8 cellular contexts compared by ENCODE assay signal in the genomic region with DNA sequence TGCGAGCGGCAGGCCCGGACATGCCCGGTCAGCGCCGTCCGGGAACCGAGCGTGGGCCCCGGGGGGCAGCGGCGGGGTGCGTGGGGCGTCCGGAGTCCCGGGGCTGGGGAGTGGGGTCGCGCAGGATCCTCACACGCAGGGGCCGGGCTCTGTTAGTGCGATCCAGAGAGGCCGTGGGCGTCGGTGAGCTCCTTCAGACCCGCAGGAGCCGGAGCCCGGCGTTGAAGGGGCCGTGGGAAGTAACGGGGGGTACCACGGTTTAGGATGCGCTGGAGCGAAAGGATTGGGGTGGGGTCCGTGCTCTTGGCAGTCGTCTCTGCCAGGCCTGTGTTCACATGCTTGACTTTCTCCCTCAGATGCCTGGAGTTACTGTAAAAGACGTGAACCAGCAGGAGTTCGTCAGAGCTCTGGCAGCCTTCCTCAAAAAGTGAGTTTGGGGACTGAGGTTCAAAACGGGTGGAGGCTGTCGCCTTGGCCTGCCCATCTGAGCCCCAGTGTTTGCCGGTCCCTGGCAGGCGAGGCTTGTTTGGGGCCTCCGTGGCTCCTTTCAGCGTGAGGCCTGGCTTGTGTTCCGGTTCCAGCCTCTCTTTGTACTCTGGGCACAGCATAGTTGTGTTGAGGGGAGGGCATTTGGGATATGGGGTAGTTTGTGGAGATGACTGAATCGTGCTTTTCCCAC. TPM values are rescaled to one million over a fixed set of nuclear protein-coding genes. Genes with fewer than 3 reads are reported as not detected.
DNase-seq lines count a peak whose midpoint lies in the region; ATAC-seq and TF ChIP-seq lines count a peak whose summit lies in the region.

No MANE protein-coding gene starts in this region.

- peak overlapping the region; percentile 90 to 96 for H3K4me3 ChIP-seq in duodenal mucosa (ENCODE audit: low read depth in 1 of 2, low read length in 2 of 2)
- H3K4me3 ChIP-seq in muscle layer of colon (ENCODE audit: low read depth in 1 of 2, low read length in 2 of 2): peak overlapping the region; percentile 50 to 86

- ATAC-seq in GM18858 (IDR thresholded peaks at IDR 0.05; ENCODE audit: unreplicated experiment) (peak; percentile 20), GM21526 (IDR thresholded peaks at IDR 0.05; ENCODE audit: low FRiP score, unreplicated experiment) (no peak), GM18502 (IDR thresholded peaks at IDR 0.05; ENCODE audit: poor library complexity, unreplicated experiment) (no peak)

- H3K27me3 ChIP-seq in duodenal mucosa (ENCODE audit: control insufficient read depth in 1 of 2, insufficient read depth in 2 of 2, low read length in 2 of 2) (no peaks in the 10 kb centered on the region), muscle layer of colon (ENCODE audit: control insufficient read depth in 1 of 2, insufficient read depth in 2 of 2, low read length in 2 of 2) (no peaks in the 10 kb centered on the region)

- no peaks in the 10 kb centered on the region for H3K9me3 ChIP-seq in duodenal mucosa (ENCODE audit: control insufficient read depth in 1 of 2, low read length in 2 of 2)
- no peaks in the 10 kb centered on the region for H3K9me3 ChIP-seq in muscle layer of colon (ENCODE audit: low read length)

- peak overlapping the region; percentile 83 to 95 for H3K9ac ChIP-seq in duodenal mucosa (ENCODE audit: low read depth in 1 of 2, low read length in 2 of 2)
- peak overlapping the region; percentile 95 for H3K9ac ChIP-seq in muscle layer of colon (ENCODE audit: low read length)

- H3K4me1 ChIP-seq in duodenal mucosa (ENCODE audit: control insufficient read depth in 1 of 2, insufficient read depth in 2 of 2, low read length in 2 of 2) (peaks cover 42 to 52% of the 10 kb centered on the region in 2 donors), muscle layer of colon (ENCODE audit: insufficient read depth, low read length) (peaks cover 37% of the 10 kb centered on the region)

- no peak for DNase-seq in SIG-M5 (lab: John Stamatoyannopoulos, UW)
- DNase-seq in NCI-H1048 (lab: John Stamatoyannopoulos, UW): no peak

- peaks cover 37 to 45% of the 10 kb centered on the region in 2 donors for H3K36me3 ChIP-seq in duodenal mucosa (ENCODE audit: control insufficient read depth in 1 of 2, insufficient read depth in 2 of 2, low read length in 2 of 2)
- peaks cover 44% of the 10 kb centered on the region for H3K36me3 ChIP-seq in muscle layer of colon (ENCODE audit: insufficient read depth, low read length)

- peak overlapping the region; percentile 91 for H3K27ac ChIP-seq in duodenal mucosa (ENCODE audit: low read depth, low read length)
- peak overlapping the region; percentile 88 for H3K27ac ChIP-seq in muscle layer of colon (ENCODE audit: low read depth, low read length)

TF ChIP-seq in PFSK-1, 5 proteins besides CTCF, POLR2A, EP300 and RAD21:
- TF ChIP-seq TAF1 (IDR thresholded peaks at IDR 0.05; ENCODE audit: borderline replicate concordance, insufficient read depth, low read length) (peak; percentile 24; the same call in 1 of the 2 replicates), SIN3A (IDR thresholded peaks at IDR 0.05; ENCODE audit: borderline replicate concordance, insufficient read depth, low read length) (no peak), FOXP2 (optimal IDR thresholded peaks at IDR 0.05; ENCODE audit: borderline replicate concordance, extremely low read depth, extremely low read length, insufficient read depth) (no peak)
- TF ChIP-seq, protein P1, sequence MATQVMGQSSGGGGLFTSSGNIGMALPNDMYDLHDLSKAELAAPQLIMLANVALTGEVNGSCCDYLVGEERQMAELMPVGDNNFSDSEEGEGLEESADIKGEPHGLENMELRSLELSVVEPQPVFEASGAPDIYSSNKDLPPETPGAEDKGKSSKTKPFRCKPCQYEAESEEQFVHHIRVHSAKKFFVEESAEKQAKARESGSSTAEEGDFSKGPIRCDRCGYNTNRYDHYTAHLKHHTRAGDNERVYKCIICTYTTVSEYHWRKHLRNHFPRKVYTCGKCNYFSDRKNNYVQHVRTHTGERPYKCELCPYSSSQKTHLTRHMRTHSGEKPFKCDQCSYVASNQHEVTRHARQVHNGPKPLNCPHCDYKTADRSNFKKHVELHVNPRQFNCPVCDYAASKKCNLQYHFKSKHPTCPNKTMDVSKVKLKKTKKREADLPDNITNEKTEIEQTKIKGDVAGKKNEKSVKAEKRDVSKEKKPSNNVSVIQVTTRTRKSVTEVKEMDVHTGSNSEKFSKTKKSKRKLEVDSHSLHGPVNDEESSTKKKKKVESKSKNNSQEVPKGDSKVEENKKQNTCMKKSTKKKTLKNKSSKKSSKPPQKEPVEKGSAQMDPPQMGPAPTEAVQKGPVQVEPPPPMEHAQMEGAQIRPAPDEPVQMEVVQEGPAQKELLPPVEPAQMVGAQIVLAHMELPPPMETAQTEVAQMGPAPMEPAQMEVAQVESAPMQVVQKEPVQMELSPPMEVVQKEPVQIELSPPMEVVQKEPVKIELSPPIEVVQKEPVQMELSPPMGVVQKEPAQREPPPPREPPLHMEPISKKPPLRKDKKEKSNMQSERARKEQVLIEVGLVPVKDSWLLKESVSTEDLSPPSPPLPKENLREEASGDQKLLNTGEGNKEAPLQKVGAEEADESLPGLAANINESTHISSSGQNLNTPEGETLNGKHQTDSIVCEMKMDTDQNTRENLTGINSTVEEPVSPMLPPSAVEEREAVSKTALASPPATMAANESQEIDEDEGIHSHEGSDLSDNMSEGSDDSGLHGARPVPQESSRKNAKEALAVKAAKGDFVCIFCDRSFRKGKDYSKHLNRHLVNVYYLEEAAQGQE (IDR thresholded peaks at IDR 0.05; ENCODE audit: insufficient read depth in 1 of 2, low read depth in 2 of 2, low read length in 2 of 2): no peak

RNA-seq across cellular contexts. Expression of a gene that starts 0.5 kb away (rescaled TPM):
- 5,052 TPM for polyA plus RNA-seq in PFSK-1 (2012; ENCODE audit: insufficient read length, low read depth)

RNA-seq across cellular contexts. Expression of a gene that starts 15.7 kb away (rescaled TPM):
- not detected for polyA plus RNA-seq in PFSK-1 (2012; ENCODE audit: insufficient read length, low read depth)

RNA-seq across cellular contexts. Expression of a gene that starts 16.1 kb away (rescaled TPM):
- polyA plus RNA-seq in PFSK-1 (2012; ENCODE audit: insufficient read length, low read depth): not detected

RNA-seq across cellular contexts. Expression of a gene that starts 16.5 kb away (rescaled TPM):
- 0.84 TPM for polyA plus RNA-seq in PFSK-1 (2012; ENCODE audit: insufficient read length, low read depth)

RNA-seq across cellular contexts. Expression of a gene that starts 22.4 kb away (rescaled TPM):
- 134 TPM for polyA plus RNA-seq in PFSK-1 (2012; ENCODE audit: insufficient read length, low read depth)
